13 cellular contexts compared by ENCODE assay signal in genomic region chr14:64114166-64114565, GRCh38.
DNase-seq lines count a peak whose midpoint lies in the region; ATAC-seq and TF ChIP-seq lines count a peak whose summit lies in the region.
"Had no signal": no experiment of that assay in that cellular context is flagged by ENCODE, and none has a peak within 500 bp of the region (broad histone marks: within the 10 kb centered on the region; RNA-seq: fewer than 3 reads in every experiment).

No MANE protein-coding gene starts in this region.

- H3K27me3 ChIP-seq in HL-60 (ENCODE audit: insufficient read depth, poor library complexity, severe bottlenecking) (no peaks in the 10 kb centered on the region), OCI-LY1 (ENCODE audit: insufficient read depth, low read length) (no peaks in the 10 kb centered on the region), psoas muscle (ENCODE audit: insufficient read depth in 3 of 3, low read length in 2 of 3) (no peaks in the 10 kb centered on the region)
- H3K27me3 ChIP-seq: BLaER1 treated with 17β-estradiol and CSF1 and Interleukin-3, amounts not matched to agents 10 nM and 100 nM had no signal

- peak overlapping the region; percentile 12 for H3K9ac ChIP-seq in OCI-LY1 (ENCODE audit: low read length)
- H3K9ac ChIP-seq: BLaER1 treated with 17β-estradiol and CSF1 and Interleukin-3, amounts not matched to agents 10 nM and 100 nM had no signal

- H3K36me3 ChIP-seq in OCI-LY1 (ENCODE audit: insufficient read depth, low read length) (peaks cover 22% of the 10 kb centered on the region; the same call in 1 of the 2 replicates), psoas muscle (ENCODE audit: insufficient read depth in 1 of 2, low read depth in 1 of 2) (peaks cover 0 to 33% of the 10 kb centered on the region in 2 donors)

- ATAC-seq in psoas muscle (peak; percentile 71 to 83 (median 78)), GM18498 (IDR thresholded peaks at IDR 0.05; ENCODE audit: unreplicated experiment) (no peak)
- ATAC-seq: activated naive CD8-positive, alpha-beta T cell treated with anti-CD3 and anti-CD28 coated beads, Interleukin-2, amount 50 U/mL, for 24 hours; natural killer cell treated with Interleukin-12 subunit alpha and Interleukin-12 subunit beta and Interleukin-15 and Interleukin-18, amount 100 ng/mL, for 72 hours had no signal

- no peaks in the 10 kb centered on the region for H3F3A ChIP-seq in OCI-LY1 (ENCODE audit: insufficient read depth, low read length)

- H3K4me3 ChIP-seq in HL-60 (replicated peaks; ENCODE audit: insufficient read depth, low read length) (no peak overlapping the region), OCI-LY1 (ENCODE audit: low read depth, low read length, poor library complexity, severe bottlenecking) (no peak overlapping the region), epithelial cell of esophagus (ENCODE audit: low read length) (no peak overlapping the region), psoas muscle (peak overlapping the region; percentile 59)
- H3K4me3 ChIP-seq: BLaER1 treated with 17β-estradiol and CSF1 and Interleukin-3, amounts not matched to agents 10 nM and 100 nM had no signal

- peaks cover 39% of the 10 kb centered on the region for H3K4me1 ChIP-seq in OCI-LY1 (ENCODE audit: insufficient read depth, low read length, severe bottlenecking)
- H3K4me1 ChIP-seq in psoas muscle: peaks cover 51% of the 10 kb centered on the region

- H3K27ac ChIP-seq in HL-60 (replicated peaks) (no peak overlapping the region), OCI-LY1 (ENCODE audit: low read depth, low read length, poor library complexity, severe bottlenecking) (peak overlapping the region; percentile 87), psoas muscle (peak overlapping the region; percentile 95)
- H3K27ac ChIP-seq: BLaER1 treated with 17β-estradiol and CSF1 and Interleukin-3, amounts not matched to agents 10 nM and 100 nM had no signal

- 15 to 35% (median 22%) methylated on average over 9 of the region's 9 CpGs for WGBS in psoas muscle, 3 donors

- intact Hi-C loops in psoas muscle (cut with DNase I): loop anchor here in 1 of 2 donors (5.0 kb wide), 1 partner anchor 42 kb away; no protein-coding TSS in a partner anchor

- TF ChIP-seq CTCF in HL-60 (IDR thresholded peaks at IDR 0.05; ENCODE audit: insufficient read depth, low read length): no peak
- TF ChIP-seq CTCF in OCI-LY1 (IDR thresholded peaks at IDR 0.05; ENCODE audit: low read length): no peak
- no peak for TF ChIP-seq CTCF in epithelial cell of esophagus (IDR thresholded peaks at IDR 0.05; ENCODE audit: insufficient read depth, low read depth, low read length, missing control alignments)
- TF ChIP-seq CTCF in psoas muscle (IDR thresholded peaks at IDR 0.05): no peak

- H3K9me2 ChIP-seq in OCI-LY1 (ENCODE audit: low read depth, low read length): no peaks in the 10 kb centered on the region

- DNase-seq in HL-60 (ENCODE audit: low read depth in 1 of 2, low spot score in 1 of 2): peak; percentile 2 to 8
- DNase-seq in epithelial cell of esophagus (ENCODE audit: low read depth): peak; percentile 71
- DNase-seq in psoas muscle: peak; percentile 53 to 81
- DNase-seq in GF-D8 (lab: John Stamatoyannopoulos, UW): no peak
- no peak for DNase-seq in DMS 273 (lab: John Stamatoyannopoulos, UW; ENCODE audit: unreplicated experiment)
- no peak for DNase-seq in C1 segment of cervical spinal cord (lab: John Stamatoyannopoulos, UW)
- DNase-seq: activated CD8-positive, alpha-beta memory T cell treated with anti-CD3 and anti-CD28 coated beads for 24 hours; activated naive CD8-positive, alpha-beta T cell treated with anti-CD3 and anti-CD28 coated beads, Interleukin-2, amount 50 U/mL, for 24 hours; T-helper 1 cell had no signal

- H3K9me3 ChIP-seq in OCI-LY1 (ENCODE audit: low read length): no peaks in the 10 kb centered on the region
- no peaks in the 10 kb centered on the region for H3K9me3 ChIP-seq in psoas muscle
- H3K9me3 ChIP-seq: BLaER1 treated with 17β-estradiol and CSF1 and Interleukin-3, amounts not matched to agents 10 nM and 100 nM had no signal

- H2AFZ ChIP-seq in OCI-LY1 (ENCODE audit: low read length): no peak overlapping the region

- H3K4me2 ChIP-seq in OCI-LY1 (ENCODE audit: low read length): no peak overlapping the region
- H3K4me2 ChIP-seq: BLaER1 treated with 17β-estradiol and CSF1 and Interleukin-3, amounts not matched to agents 10 nM and 100 nM had no signal

- no peaks in the 10 kb centered on the region for H3K79me2 ChIP-seq in OCI-LY1 (ENCODE audit: insufficient read depth, low read length)

- no peaks in the 10 kb centered on the region for H4K20me1 ChIP-seq in OCI-LY1 (ENCODE audit: insufficient read depth, low read length)
- H4K20me1 ChIP-seq: BLaER1 treated with 17β-estradiol and CSF1 and Interleukin-3, amounts not matched to agents 10 nM and 100 nM had no signal

Comparison
In these comparisons a context has a peak if more than half of its experiments do, and no peak if none do; other contexts are left out.
1. DNase-seq: peak in HL-60 (2 of 2), epithelial cell of esophagus (single experiment) and psoas muscle (2 of 2); none in GF-D8 (single experiment), DMS 273 (single experiment) and C1 segment of cervical spinal cord (0 of 14).